Comparison of ENCODE assay signal across 29 cellular contexts in genomic region chr17:38970128-38970527, GRCh38. TPM values are rescaled to one million over a fixed set of nuclear protein-coding genes. Genes with fewer than 3 reads are reported as not detected.
A peak's percentile ranks its signal among the peaks of the same experiment; 100 is the strongest.
DNase-seq lines count a peak whose midpoint lies in the region; ATAC-seq and TF ChIP-seq lines count a peak whose summit lies in the region.
"Had no signal": no experiment of that assay in that cellular context is flagged by ENCODE, and none has a peak within 500 bp of the region (broad histone marks: within the 10 kb centered on the region; RNA-seq: fewer than 3 reads in every experiment).

No MANE protein-coding gene starts in this region.

- no peak overlapping the region for H3K27ac ChIP-seq in breast epithelium
- H3K27ac ChIP-seq: A549, neutrophil, prostate gland, testis, WERI-Rb-1 had no signal

- no peaks in the 10 kb centered on the region for H3K9me3 ChIP-seq in breast epithelium
- H3K9me3 ChIP-seq: A549, neutrophil, prostate gland, testis had no signal

- TF ChIP-seq CTCF in MCF 10A (IDR thresholded peaks at IDR 0.05; ENCODE audit: unreplicated experiment) (peak; percentile 7), breast epithelium (IDR thresholded peaks at IDR 0.05) (no peak), epithelial cell of esophagus (IDR thresholded peaks at IDR 0.05; ENCODE audit: insufficient read depth, low read depth, low read length, missing control alignments) (peak; percentile 10)

- no peaks in the 10 kb centered on the region for H3K4me1 ChIP-seq in breast epithelium
- H3K4me1 ChIP-seq: prostate gland, testis had no signal

- no peaks in the 10 kb centered on the region for H3K36me3 Mint-ChIP-seq in MCF 10A (ENCODE audit: insufficient read depth, unreplicated experiment)
- H3K36me3 Mint-ChIP-seq in activated T-helper 1 cell treated with anti-CD3 and anti-CD28 coated beads, Interleukin-12 subunit alpha, Interleukin-12 subunit beta, Interleukin-2, Interleukin-4 antibody, amounts not matched to agents 30 ng/mL and 10 ng/mL and 1 ng/mL, durations not matched to agents 14 hours and 24 hours and 36 hours (ENCODE audit: low read depth), result no peaks in the 10 kb centered on the region
- H3K36me3 Mint-ChIP-seq: activated CD8-positive, alpha-beta memory T cell treated with anti-CD3 and anti-CD28 coated beads, Interleukin-2, amount 10 ng/mL, durations not matched to agents 7 days and 5 days had no signal

- CTCF ChIA-PET in MCF 10A (lab: Yijun Ruan, JAX), result interaction anchor here (0.5 kb wide), 1 partner anchor 704 kb away, joined by 3 read pairs; no protein-coding TSS in a partner anchor

- no peak overlapping the region for H3K4me3 ChIP-seq in breast epithelium
- H3K4me3 ChIP-seq in epithelial cell of esophagus (ENCODE audit: low read length), result no peak overlapping the region
- H3K4me3 ChIP-seq: A549, prostate gland, testis had no signal

- H3K27me3 Mint-ChIP-seq in MCF 10A (ENCODE audit: insufficient read depth, unreplicated experiment), result no peaks in the 10 kb centered on the region
- H3K27me3 Mint-ChIP-seq in activated T-helper 1 cell treated with anti-CD3 and anti-CD28 coated beads, Interleukin-12 subunit alpha, Interleukin-12 subunit beta, Interleukin-2, Interleukin-4 antibody, amounts not matched to agents 30 ng/mL and 10 ng/mL and 1 ng/mL, durations not matched to agents 14 hours and 24 hours and 36 hours (ENCODE audit: insufficient read depth), result peaks cover 11% of the 10 kb centered on the region

- POLR2A ChIA-PET in MCF 10A (lab: Yijun Ruan, JAX), result no interaction called here

- H3K27me3 ChIP-seq in breast epithelium, result no peaks in the 10 kb centered on the region
- H3K27me3 ChIP-seq: neutrophil, testis had no signal

- no peak overlapping the region for H3K4me3 Mint-ChIP-seq in MCF 10A (ENCODE audit: unreplicated experiment)
- no peak overlapping the region for H3K4me3 Mint-ChIP-seq in activated T-helper 1 cell treated with anti-CD3 and anti-CD28 coated beads, Interleukin-12 subunit alpha, Interleukin-12 subunit beta, Interleukin-2, Interleukin-4 antibody, amounts not matched to agents 30 ng/mL and 10 ng/mL and 1 ng/mL, durations not matched to agents 14 hours and 24 hours and 36 hours
- H3K4me3 Mint-ChIP-seq: activated CD4-positive, alpha-beta T cell treated with anti-CD3 and anti-CD28 coated beads, Interleukin-2, amount 10 ng/mL, durations not matched to agents 7 days and 5 days; activated CD8-positive, alpha-beta memory T cell treated with anti-CD3 and anti-CD28 coated beads, Interleukin-2, amount 10 ng/mL, durations not matched to agents 7 days and 5 days; B cell; HFFc6 had no signal

- intact Hi-C loops in MCF 10A (cut with micrococcal nuclease) (no loop called here), breast epithelium (cut with DNase I; ENCODE audit: low total_unique reads) (no loop called here)
- intact Hi-C loops in activated T-helper 1 cell treated with anti-CD3 and anti-CD28 coated beads, Interleukin-12 subunit alpha, Interleukin-12 subunit beta, Interleukin-2, Interleukin-4 antibody, amounts not matched to agents 30 ng/mL and 10 ng/mL and 1 ng/mL, durations not matched to agents 14 hours and 24 hours and 36 hours (cut with micrococcal nuclease), result no loop called here

- DNase-seq in MCF 10A (ENCODE audit: unreplicated experiment), result peak; percentile 29
- no peak for DNase-seq in breast epithelium (ENCODE audit: low spot score in 2 of 2)
- DNase-seq in epithelial cell of esophagus (ENCODE audit: low read depth), result no peak
- no peak for DNase-seq in left lobe of liver (ENCODE audit: low spot score)
- no peak for DNase-seq in activated T-helper 1 cell treated with anti-CD3 and anti-CD28 coated beads, Interleukin-12 subunit alpha, Interleukin-12 subunit beta, Interleukin-2, Interleukin-4 antibody, amounts not matched to agents 30 ng/mL and 10 ng/mL and 1 ng/mL, durations not matched to agents 14 hours and 24 hours and 36 hours (ENCODE audit: low spot score)
- no peak for DNase-seq in GM03348 (ENCODE audit: low spot score)
- DNase-seq: activated CD4-positive, alpha-beta T cell treated with anti-CD3 and anti-CD28 coated beads, Interleukin-2, amount 10 ng/mL, durations not matched to agents 7 days and 5 days; activated CD8-positive, alpha-beta memory T cell treated with anti-CD3 and anti-CD28 coated beads, Interleukin-2, amount 10 ng/mL, durations not matched to agents 7 days and 5 days; activated naive CD4-positive, alpha-beta T cell; activated T-cell treated with anti-CD3 and anti-CD28 coated beads, Interleukin-2, amount 50 U/mL, for 48 hours; GDM1; HFFc6; left cardiac atrium; mesenchymal stem cell; NCI-H1092; NCI-H1694 treated with DMSO at 0.1 percent for 48 hours; NK-92 treated with Interleukin-12 subunit alpha and Interleukin-12 subunit beta, amount 100 ng/mL, for 24 hours; SHP77; stimulated activated naive CD8-positive, alpha-beta T cell treated with anti-CD3 and anti-CD28 coated beads, Interleukin-15, Interleukin-2, amounts not matched to agents 100 U/mL and 50 U/mL, for 24 hours; T1000; testis; WERI-Rb-1 had no signal

- no peak for TF ChIP-seq POLR2A in breast epithelium (IDR thresholded peaks at IDR 0.05)

- no peaks in the 10 kb centered on the region for H3K36me3 ChIP-seq in breast epithelium
- H3K36me3 ChIP-seq: neutrophil, prostate gland, WERI-Rb-1 had no signal

- H3K27ac Mint-ChIP-seq in MCF 10A (ENCODE audit: low read depth, unreplicated experiment), result no peak overlapping the region
- no peak overlapping the region for H3K27ac Mint-ChIP-seq in activated T-helper 1 cell treated with anti-CD3 and anti-CD28 coated beads, Interleukin-12 subunit alpha, Interleukin-12 subunit beta, Interleukin-2, Interleukin-4 antibody, amounts not matched to agents 30 ng/mL and 10 ng/mL and 1 ng/mL, durations not matched to agents 14 hours and 24 hours and 36 hours
- H3K27ac Mint-ChIP-seq: activated CD4-positive, alpha-beta T cell treated with anti-CD3 and anti-CD28 coated beads, Interleukin-2, amount 10 ng/mL, durations not matched to agents 7 days and 5 days; activated CD8-positive, alpha-beta memory T cell treated with anti-CD3 and anti-CD28 coated beads, Interleukin-2, amount 10 ng/mL, durations not matched to agents 7 days and 5 days; B cell; HFFc6 had no signal

- no peaks in the 10 kb centered on the region for H3K9me3 Mint-ChIP-seq in MCF 10A (ENCODE audit: unreplicated experiment)
- H3K9me3 Mint-ChIP-seq in activated T-helper 1 cell treated with anti-CD3 and anti-CD28 coated beads, Interleukin-12 subunit alpha, Interleukin-12 subunit beta, Interleukin-2, Interleukin-4 antibody, amounts not matched to agents 30 ng/mL and 10 ng/mL and 1 ng/mL, durations not matched to agents 14 hours and 24 hours and 36 hours, result no peaks in the 10 kb centered on the region
- H3K9me3 Mint-ChIP-seq: activated CD4-positive, alpha-beta T cell treated with anti-CD3 and anti-CD28 coated beads, Interleukin-2, amount 10 ng/mL, durations not matched to agents 7 days and 5 days; HFFc6 had no signal

- BruUV-seq in MCF 10A (replicated peaks; lab: Mats Ljungman, UMichigan), result no TSS peak

- peaks cover 12% of the 10 kb centered on the region for H3K4me1 Mint-ChIP-seq in MCF 10A (ENCODE audit: insufficient read depth, unreplicated experiment)
- H3K4me1 Mint-ChIP-seq in activated T-helper 1 cell treated with anti-CD3 and anti-CD28 coated beads, Interleukin-12 subunit alpha, Interleukin-12 subunit beta, Interleukin-2, Interleukin-4 antibody, amounts not matched to agents 30 ng/mL and 10 ng/mL and 1 ng/mL, durations not matched to agents 14 hours and 24 hours and 36 hours (ENCODE audit: low read depth), result peaks cover 11% of the 10 kb centered on the region

- peak; percentile 55 for ATAC-seq in left lobe of liver
- no peak for ATAC-seq in GM19467 (IDR thresholded peaks at IDR 0.05; ENCODE audit: unreplicated experiment)
- no peak for ATAC-seq in GM19328 (IDR thresholded peaks at IDR 0.05; ENCODE audit: unreplicated experiment)
- ATAC-seq: A549; activated CD8-positive, alpha-beta memory T cell treated with anti-CD3 and anti-CD28 coated beads, Interleukin-2, amount 10 ng/mL, durations not matched to agents 7 days and 5 days; left cardiac atrium; stimulated activated naive CD8-positive, alpha-beta T cell treated with anti-CD3 and anti-CD28 coated beads, Interleukin-15, Interleukin-2, amounts not matched to agents 100 U/mL and 50 U/mL, for 24 hours had no signal

RNA-seq across cellular contexts. Expression of gene FBXO47, which starts 2.9 kb away (rescaled TPM):
- total RNA-seq in MCF 10A (2022) (not detected in 2 replicates), breast epithelium (not detected), left lobe of liver (0.08 TPM)
- total RNA-seq in activated T-helper 1 cell treated with anti-CD3 and anti-CD28 coated beads, Interleukin-12 subunit alpha, Interleukin-12 subunit beta, Interleukin-2, Interleukin-4 antibody, amounts not matched to agents 30 ng/mL and 10 ng/mL and 1 ng/mL, durations not matched to agents 14 hours and 24 hours and 36 hours, result 0.08 TPM in 1 of 2 replicates, not detected in the other
- total RNA-seq: activated CD4-positive, alpha-beta T cell treated with anti-CD3 and anti-CD28 coated beads, Interleukin-2, amount 10 ng/mL, durations not matched to agents 7 days and 5 days; B cell; HFFc6; left cardiac atrium; myocyte had no signal

Comparison
In these comparisons a context has a peak if more than half of its experiments do, and no peak if none do; other contexts are left out.
1. CTCF ChIP-seq: peak in MCF 10A (single experiment) and epithelial cell of esophagus (single experiment); none in breast epithelium (0 of 3).